Comparison of ENCODE assay signal across 1 cellular context in genomic region chr5:5695266-5695665, GRCh38.
TF ChIP-seq lines count a peak whose summit lies in the region.

No MANE protein-coding gene starts in this region.

TF ChIP-seq in GM23338, 12 proteins besides CTCF, POLR2A, EP300 and RAD21:
- no peak for TF ChIP-seq ZNF462 (CRISPR knock-in tag; IDR thresholded peaks at IDR 0.05)
- TF ChIP-seq ZNF331 (CRISPR knock-in tag; IDR thresholded peaks at IDR 0.05; ENCODE audit: low read depth), result no peak
- no peak for TF ChIP-seq ETS1 (IDR thresholded peaks at IDR 0.05)
- TF ChIP-seq JUNB (IDR thresholded peaks at IDR 0.05; ENCODE audit: unreplicated experiment), result no peak
- no peak for TF ChIP-seq EZH2 (IDR thresholded peaks at IDR 0.05; ENCODE audit: low read depth, unreplicated experiment)
- TF ChIP-seq POLR2AphosphoS5 (IDR thresholded peaks at IDR 0.05; ENCODE audit: low read depth), result no peak
- no peak for TF ChIP-seq STAT1 (IDR thresholded peaks at IDR 0.05; ENCODE audit: unreplicated experiment)
- no peak for TF ChIP-seq CREB1 (CRISPR knock-in tag; IDR thresholded peaks at IDR 0.05; ENCODE audit: low read depth)
- TF ChIP-seq ZNF114 (CRISPR knock-in tag; IDR thresholded peaks at IDR 0.05), result no peak
TF ChIP-seq in GM23338: peak in this region for 0.
